Comparison of ENCODE assay signal across 15 cellular contexts in the genomic region with DNA sequence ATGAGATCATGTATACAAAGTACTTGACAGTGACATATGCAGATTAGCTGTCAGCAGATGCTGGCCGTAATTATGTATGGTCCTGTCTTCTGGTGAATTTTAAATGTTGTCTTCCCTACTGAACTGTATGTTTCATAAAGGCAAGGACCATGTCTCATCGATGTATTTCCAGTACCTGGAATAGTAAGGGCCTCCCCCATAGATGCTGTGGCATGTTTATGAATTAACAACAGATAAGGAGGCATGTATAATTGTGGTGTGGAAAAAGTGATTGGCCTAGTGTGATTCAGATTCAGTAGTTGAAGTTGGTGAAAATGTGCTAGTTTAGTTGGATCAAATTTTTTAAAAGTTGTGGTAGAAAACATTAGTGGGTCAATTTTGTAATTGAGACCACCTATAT.
DNase-seq lines count a peak whose midpoint lies in the region; ATAC-seq and TF ChIP-seq lines count a peak whose summit lies in the region.
"Had no signal": no experiment of that assay in that cellular context is flagged by ENCODE, and none has a peak within 500 bp of the region (broad histone marks: within the 10 kb centered on the region; RNA-seq: fewer than 3 reads in every experiment).

No MANE protein-coding gene starts in this region.

- peaks cover 8% of the 10 kb centered on the region for H3K9me3 Mint-ChIP-seq in activated T-cell treated with anti-CD3 and anti-CD28 coated beads, Interleukin-2, amount 50 U/mL, for 4 hours
- H3K9me3 Mint-ChIP-seq in CD8-positive, alpha-beta T cell: peaks cover 13% of the 10 kb centered on the region
- H3K9me3 Mint-ChIP-seq in endothelial cell (ENCODE audit: unreplicated experiment): no peaks in the 10 kb centered on the region

- H3K27ac ChIP-seq in CD8-positive, alpha-beta T cell (ENCODE audit: low read depth, low read length): no peak overlapping the region
- H3K27ac ChIP-seq in HEK293 (ENCODE audit: extremely low read depth, low read depth, low read length): no peak overlapping the region

- peaks cover 19% of the 10 kb centered on the region for H3K4me1 ChIP-seq in CD8-positive, alpha-beta T cell (ENCODE audit: insufficient read depth, low read length)
- H3K4me1 ChIP-seq in HEK293 (ENCODE audit: control insufficient read depth, insufficient read depth, low read length): peaks cover 10% of the 10 kb centered on the region

- H3K4me1 Mint-ChIP-seq in activated T-cell treated with anti-CD3 and anti-CD28 coated beads, Interleukin-2, amount 50 U/mL, for 4 hours (ENCODE audit: low read depth): peaks cover 64% of the 10 kb centered on the region
- peaks cover 60% of the 10 kb centered on the region for H3K4me1 Mint-ChIP-seq in CD8-positive, alpha-beta T cell (ENCODE audit: low read depth)
- H3K4me1 Mint-ChIP-seq in endothelial cell (ENCODE audit: unreplicated experiment): peaks cover 14% of the 10 kb centered on the region

- peaks cover 35% of the 10 kb centered on the region for H3K36me3 Mint-ChIP-seq in activated T-cell treated with anti-CD3 and anti-CD28 coated beads, Interleukin-2, amount 50 U/mL, for 4 hours (ENCODE audit: insufficient read depth)
- H3K36me3 Mint-ChIP-seq in CD8-positive, alpha-beta T cell: peaks cover 43% of the 10 kb centered on the region
- peaks cover 9% of the 10 kb centered on the region for H3K36me3 Mint-ChIP-seq in endothelial cell (ENCODE audit: low read depth, unreplicated experiment)

- H3K27me3 Mint-ChIP-seq in activated T-cell treated with anti-CD3 and anti-CD28 coated beads, Interleukin-2, amount 50 U/mL, for 4 hours (ENCODE audit: low read depth): no peaks in the 10 kb centered on the region
- no peaks in the 10 kb centered on the region for H3K27me3 Mint-ChIP-seq in CD8-positive, alpha-beta T cell (ENCODE audit: low read depth)
- no peaks in the 10 kb centered on the region for H3K27me3 Mint-ChIP-seq in endothelial cell (ENCODE audit: unreplicated experiment)

- H3K9me3 ChIP-seq in CD8-positive, alpha-beta T cell (ENCODE audit: low read length): no peaks in the 10 kb centered on the region
- H3K9me3 ChIP-seq in HEK293 (ENCODE audit: control insufficient read depth, insufficient read depth, low read depth, low read length): no peaks in the 10 kb centered on the region
- H3K9me3 ChIP-seq: HAP-1 had no signal

- H3K27ac Mint-ChIP-seq in CD8-positive, alpha-beta T cell: peak overlapping the region; percentile 0
- H3K27ac Mint-ChIP-seq in endothelial cell (ENCODE audit: unreplicated experiment): peak overlapping the region; percentile 62

- H3K27me3 ChIP-seq in CD8-positive, alpha-beta T cell (ENCODE audit: insufficient read depth, low read length): no peaks in the 10 kb centered on the region

- CTCF ChIA-PET in CD8-positive, alpha-beta T cell (lab: Charles Lee): interaction anchor here (1.2 kb wide), 1 partner anchor 175 kb away, joined by 3 read pairs; no protein-coding TSS in a partner anchor
- CTCF ChIA-PET in HEK293 (lab: Yijun Ruan, JAX): no interaction called here

- TF ChIP-seq CTCF in CD8-positive, alpha-beta T cell (IDR thresholded peaks at IDR 0.05): no peak
- TF ChIP-seq CTCF in HEK293 (tag by site-specific recombination; IDR thresholded peaks at IDR 0.05): no peak
- no peak for TF ChIP-seq CTCF in endothelial cell (IDR thresholded peaks at IDR 0.05; ENCODE audit: unreplicated experiment)

- H3K4me3 ChIP-seq in CD8-positive, alpha-beta T cell (ENCODE audit: low read depth, low read length): no peak overlapping the region
- H3K4me3 ChIP-seq in HEK293 (ENCODE audit: low read depth, low read length): no peak overlapping the region
- H3K4me3 ChIP-seq: HAP-1 had no signal

- DNase-seq in activated T-cell treated with anti-CD3 and anti-CD28 coated beads, Interleukin-2, amount 50 U/mL, for 4 hours: no peak
- DNase-seq in activated T-cell treated with anti-CD3 and anti-CD28 coated beads, Interleukin-2, amount 50 U/mL, for 48 hours: no peak
- no peak for DNase-seq in CD8-positive, alpha-beta T cell
- DNase-seq in endothelial cell (ENCODE audit: low spot score) (no peak), DMS79 (lab: John Stamatoyannopoulos, UW) (no peak)
- DNase-seq: IMR-90, Kasumi-1, MM.1S, NCI-H1092 treated with DMSO at 0.1 percent for 48 hours, NCI-H2081 treated with DMSO at 0.1 percent for 48 hours, NCI-H510A treated with DMSO at 0.1 percent for 48 hours, Right ventricle myocardium superior had no signal

- H3K4me3 Mint-ChIP-seq in activated T-cell treated with anti-CD3 and anti-CD28 coated beads, Interleukin-2, amount 50 U/mL, for 4 hours: no peak overlapping the region
- H3K4me3 Mint-ChIP-seq in CD8-positive, alpha-beta T cell: no peak overlapping the region
- no peak overlapping the region for H3K4me3 Mint-ChIP-seq in endothelial cell (ENCODE audit: unreplicated experiment)

- POLR2A ChIA-PET in CD8-positive, alpha-beta T cell (lab: Charles Lee): interaction anchor here (0.6 kb wide), 1 partner anchor 1294 kb away, joined by 3 read pairs; no protein-coding TSS in a partner anchor
- POLR2A ChIA-PET in HEK293 (lab: Yijun Ruan, JAX): no interaction called here

- peak; percentile 56 to 64 for ATAC-seq in activated T-cell treated with anti-CD3 and anti-CD28 coated beads, Interleukin-2, amount 50 U/mL, for 4 hours
- no peak for ATAC-seq in CD8-positive, alpha-beta T cell
- no peak for ATAC-seq in HG02759 (IDR thresholded peaks at IDR 0.05; ENCODE audit: unreplicated experiment)

- no peaks in the 10 kb centered on the region for H3K36me3 ChIP-seq in CD8-positive, alpha-beta T cell (ENCODE audit: insufficient read depth, low read length)
- H3K36me3 ChIP-seq in HEK293 (ENCODE audit: control insufficient read depth in 2 of 2, insufficient read depth in 1 of 2, low read length in 2 of 2): peaks cover 0 to 3% of the 10 kb centered on the region in 2 experiments; a peak in 1 of 3 replicates
- H3K36me3 ChIP-seq: HAP-1 had no signal

- intact Hi-C loops in CD8-positive, alpha-beta T cell (cut with DNase I, micrococcal nuclease): loop anchor here in 1 of 2 experiments (10.0 kb wide), 1 partner anchor 46 kb away; no protein-coding TSS in a partner anchor

TF ChIP-seq in HEK293, 187 proteins besides CTCF, POLR2A, EP300 and RAD21:
- TF ChIP-seq ZNF366 (tag by site-specific recombination; conservative IDR thresholded peaks at IDR 0.05) (0 out of 2 replicates have a peak, but pooled peaks have one; percentile 12), ZNF664 (tag by site-specific recombination; IDR thresholded peaks at IDR 0.05) (no peak)
- TF ChIP-seq, protein P1, sequence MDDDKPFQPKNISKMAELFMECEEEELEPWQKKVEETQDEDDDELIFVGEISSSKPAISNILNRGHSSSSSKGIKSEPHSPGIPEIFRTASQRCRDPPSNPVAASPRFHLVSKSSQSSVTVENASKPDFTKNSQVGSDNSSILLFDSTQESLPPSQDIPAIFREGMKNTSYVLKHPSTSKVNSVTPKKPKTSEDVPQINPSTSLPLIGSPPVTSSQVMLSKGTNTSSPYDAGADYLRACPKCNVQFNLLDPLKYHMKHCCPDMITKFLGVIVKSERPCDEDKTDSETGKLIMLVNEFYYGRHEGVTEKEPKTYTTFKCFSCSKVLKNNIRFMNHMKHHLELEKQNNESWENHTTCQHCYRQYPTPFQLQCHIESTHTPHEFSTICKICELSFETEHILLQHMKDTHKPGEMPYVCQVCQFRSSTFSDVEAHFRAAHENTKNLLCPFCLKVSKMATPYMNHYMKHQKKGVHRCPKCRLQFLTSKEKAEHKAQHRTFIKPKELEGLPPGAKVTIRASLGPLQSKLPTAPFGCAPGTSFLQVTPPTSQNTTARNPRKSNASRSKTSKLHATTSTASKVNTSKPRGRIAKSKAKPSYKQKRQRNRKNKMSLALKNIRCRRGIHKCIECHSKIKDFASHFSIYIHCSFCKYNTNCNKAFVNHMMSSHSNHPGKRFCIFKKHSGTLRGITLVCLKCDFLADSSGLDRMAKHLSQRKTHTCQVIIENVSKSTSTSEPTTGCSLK (tag by site-specific recombination; IDR thresholded peaks at IDR 0.05): no peak
- TF ChIP-seq, protein P2, sequence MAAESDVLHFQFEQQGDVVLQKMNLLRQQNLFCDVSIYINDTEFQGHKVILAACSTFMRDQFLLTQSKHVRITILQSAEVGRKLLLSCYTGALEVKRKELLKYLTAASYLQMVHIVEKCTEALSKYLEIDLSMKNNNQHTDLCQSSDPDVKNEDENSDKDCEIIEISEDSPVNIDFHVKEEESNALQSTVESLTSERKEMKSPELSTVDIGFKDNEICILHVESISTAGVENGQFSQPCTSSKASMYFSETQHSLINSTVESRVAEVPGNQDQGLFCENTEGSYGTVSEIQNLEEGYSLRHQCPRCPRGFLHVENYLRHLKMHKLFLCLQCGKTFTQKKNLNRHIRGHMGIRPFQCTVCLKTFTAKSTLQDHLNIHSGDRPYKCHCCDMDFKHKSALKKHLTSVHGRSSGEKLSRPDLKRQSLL (tag by site-specific recombination; IDR thresholded peaks at IDR 0.05): no peak

Comparison
In these comparisons a context has a peak if more than half of its experiments do, and no peak if none do; other contexts are left out.
1. ATAC-seq: peak in activated T-cell treated with anti-CD3 and anti-CD28 coated beads, Interleukin-2, amount 50 U/mL, for 4 hours (2 of 2); none in CD8-positive, alpha-beta T cell (single experiment) and HG02759 (single experiment).